24 cellular contexts compared by ENCODE assay signal in the genomic region with DNA sequence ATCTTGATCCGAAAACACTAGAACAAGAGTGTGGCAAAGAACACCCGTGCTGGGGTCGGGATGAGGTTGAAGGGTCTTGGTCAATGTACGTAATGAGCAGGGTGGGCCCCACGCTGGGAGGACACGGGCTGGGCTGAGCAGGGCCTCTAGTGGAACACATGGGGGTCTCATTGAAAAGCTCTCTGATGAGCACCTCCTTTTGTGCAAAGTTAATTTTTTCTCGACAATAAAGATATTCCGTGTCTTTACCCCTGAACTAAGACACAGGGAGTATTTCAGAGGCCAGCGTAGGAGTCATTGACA. TPM values are rescaled to one million over a fixed set of nuclear protein-coding genes. Genes with fewer than 3 reads are reported as not detected.
DNase-seq lines count a peak whose midpoint lies in the region; ATAC-seq, FAIRE-seq and TF ChIP-seq lines count a peak whose summit lies in the region.
"Had no signal": no experiment of that assay in that cellular context is flagged by ENCODE, and none has a peak within 500 bp of the region (broad histone marks: within the 10 kb centered on the region; RNA-seq: fewer than 3 reads in every experiment).

No MANE protein-coding gene starts in this region.

- H3K27ac ChIP-seq in K562 (ENCODE audit: extremely low read depth, low read depth, low read length) (no peak overlapping the region), neuronal stem cell (replicated peaks; ENCODE audit: low read length) (no peak overlapping the region)
- H3K27ac ChIP-seq: C4-2B had no signal

- H4K8ac ChIP-seq in neuronal stem cell (ENCODE audit: low read depth, low read length): no peak overlapping the region

- peak overlapping the region; percentile 75 for H3K23ac ChIP-seq in neuronal stem cell (ENCODE audit: low read depth, low read length, poor library complexity)

- CTCF ChIA-PET in K562 (lab: Yijun Ruan, JAX; ENCODE audit: low intra/inter-chr PET ratio): no interaction called here

- H3K4me2 ChIP-seq in K562 (ENCODE audit: insufficient read depth, low read length) (no peak overlapping the region), neuronal stem cell (ENCODE audit: insufficient read depth, low read length, poor library complexity, severe bottlenecking) (no peak overlapping the region)
- H3K4me2 ChIP-seq: GM23338 had no signal

- no peaks in the 10 kb centered on the region for H3K9me1 ChIP-seq in K562 (ENCODE audit: control insufficient read depth, insufficient read depth, low read length)

- no peaks in the 10 kb centered on the region for H3K4me1 Mint-ChIP-seq in activated naive CD8-positive, alpha-beta T cell treated with anti-CD3 and anti-CD28 coated beads for 36 hours
- no peaks in the 10 kb centered on the region for H3K4me1 Mint-ChIP-seq in activated naive CD8-positive, alpha-beta T cell treated with anti-CD3 and anti-CD28 coated beads, Interleukin-2, amount 50 U/mL, for 24 hours
- H3K4me1 Mint-ChIP-seq: GM23338 had no signal

- no peak overlapping the region for H3K18ac ChIP-seq in neuronal stem cell (ENCODE audit: low read length)

- WGBS in K562 (ENCODE audit: insufficient coverage, low coverage, missing lambda C conversion rate): 88% methylated on average over 9 of the region's 9 CpGs
- WGBS in neuronal stem cell (ENCODE audit: extremely low coverage in 2 of 2, insufficient read length in 2 of 2, insufficient replicate concordance in 1 of 2), 2 donors: no CpG with 5 or more reads among the region's 9 CpGs

- FAIRE-seq in K562 (lab: Jason Lieb, UNC): no peak
- FAIRE-seq: GM12891 had no signal

- H3K79me2 ChIP-seq in K562 (ENCODE audit: control insufficient read depth, insufficient read depth, low read length): no peaks in the 10 kb centered on the region

- TF ChIP-seq POLR2A in NB4 (IDR thresholded peaks at IDR 0.05; ENCODE audit: extremely low read depth, insufficient read length) (peak; percentile 10), K562 (conservative IDR thresholded peaks at IDR 0.05) (no peak)

- no peak for TF ChIP-seq EP300 in K562 (IDR thresholded peaks at IDR 0.05; ENCODE audit: low read length)

- intact Hi-C loops in K562 (cut with micrococcal nuclease): no loop called here

- H3K14ac ChIP-seq in neuronal stem cell (ENCODE audit: low read length): peak overlapping the region; percentile 14

- no peaks in the 10 kb centered on the region; the same call in 1 of the 2 replicates for H4K20me1 ChIP-seq in K562 (replicated peaks; ENCODE audit: control insufficient read depth, insufficient read depth, low read length)

- H3K27me3 ChIP-seq in K562 (ENCODE audit: control insufficient read depth in 2 of 2, insufficient read depth in 2 of 2, low read length in 2 of 2): no peaks in the 10 kb centered on the region
- no peaks in the 10 kb centered on the region for H3K27me3 ChIP-seq in neuronal stem cell (ENCODE audit: control insufficient read depth in 3 of 3, insufficient read depth in 3 of 3, low read depth in 1 of 3, low read length in 3 of 3)

- no peaks in the 10 kb centered on the region for H3K9me3 Mint-ChIP-seq in activated naive CD8-positive, alpha-beta T cell treated with anti-CD3 and anti-CD28 coated beads for 36 hours
- H3K9me3 Mint-ChIP-seq in activated naive CD8-positive, alpha-beta T cell treated with anti-CD3 and anti-CD28 coated beads, Interleukin-2, amount 50 U/mL, for 24 hours: no peaks in the 10 kb centered on the region
- H3K9me3 Mint-ChIP-seq: GM23338 had no signal

- in situ Hi-C loops in K562 (cut with MboI): no loop called here

- no peak for ATAC-seq in activated naive CD8-positive, alpha-beta T cell treated with anti-CD3 and anti-CD28 coated beads, Interleukin-2, amount 50 U/mL, for 24 hours
- ATAC-seq in K562: no peak
- ATAC-seq: GM23338 had no signal

- TF ChIP-seq CTCF in NB4 (IDR thresholded peaks at IDR 0.05; ENCODE audit: low read depth, low read length) (no peak), K562 (IDR thresholded peaks at IDR 0.05 in 2 of 3, conservative IDR thresholded peaks at IDR 0.05 in 1 of 3; ENCODE audit: insufficient read depth in 2 of 3, low read depth in 1 of 3, low read length in 3 of 3) (no peak)

- H3K4me1 ChIP-seq in K562 (replicated peaks in 1 of 2; ENCODE audit: control insufficient read depth in 2 of 2, insufficient read depth in 2 of 2, low read length in 2 of 2): peaks cover 0 to 17% of the 10 kb centered on the region in 2 experiments; a peak in 1 of 5 replicates
- H3K4me1 ChIP-seq in neuronal stem cell (ENCODE audit: control insufficient read depth in 2 of 2, insufficient read depth in 1 of 2, low read depth in 1 of 2, low read length in 2 of 2): no peaks in the 10 kb centered on the region

- TF ChIP-seq RAD21 in K562 (CRISPR knock-in tag; conservative IDR thresholded peaks at IDR 0.05 in 1 of 2, IDR thresholded peaks at IDR 0.05 in 1 of 2): no peak

- H3K9ac ChIP-seq in K562 (ENCODE audit: insufficient read depth in 1 of 2, low read depth in 2 of 2, low read length in 2 of 2) (no peak overlapping the region), neuronal stem cell (ENCODE audit: low read depth, low read length, poor library complexity) (peak overlapping the region; percentile 2)

- no peak overlapping the region for H3K4me3 ChIP-seq in NB4 (ENCODE audit: low read depth, low read length)
- no peak overlapping the region for H3K4me3 ChIP-seq in K562
- H3K4me3 ChIP-seq in neuronal stem cell (ENCODE audit: low read length in 2 of 2): no peak overlapping the region
- H3K4me3 ChIP-seq: GM23338 had no signal

- no TSS peak for BruUV-seq in K562 (replicated peaks; lab: Mats Ljungman, UMichigan)

- no peak overlapping the region for H3K4me3 Mint-ChIP-seq in activated naive CD8-positive, alpha-beta T cell treated with anti-CD3 and anti-CD28 coated beads for 36 hours
- H3K4me3 Mint-ChIP-seq in activated naive CD8-positive, alpha-beta T cell treated with anti-CD3 and anti-CD28 coated beads, Interleukin-2, amount 50 U/mL, for 24 hours: no peak overlapping the region
- H3K4me3 Mint-ChIP-seq: GM23338 had no signal

- H3K4ac ChIP-seq in neuronal stem cell (ENCODE audit: low read length): no peak overlapping the region

- H3K36me3 Mint-ChIP-seq in activated naive CD8-positive, alpha-beta T cell treated with anti-CD3 and anti-CD28 coated beads for 36 hours: peaks cover 10% of the 10 kb centered on the region
- peaks cover 14% of the 10 kb centered on the region for H3K36me3 Mint-ChIP-seq in activated naive CD8-positive, alpha-beta T cell treated with anti-CD3 and anti-CD28 coated beads, Interleukin-2, amount 50 U/mL, for 24 hours (ENCODE audit: low read depth)

- H3K36me3 ChIP-seq in K562 (ENCODE audit: control insufficient read depth, insufficient read depth, low read length): peaks cover 92% of the 10 kb centered on the region; the same call in 2 of the 3 replicates
- H3K36me3 ChIP-seq in neuronal stem cell (replicated peaks in 1 of 2; ENCODE audit: control insufficient read depth in 2 of 2, insufficient read depth in 2 of 2, low read length in 2 of 2): peaks cover 76 to 100% of the 10 kb centered on the region in 2 donors

- no peak overlapping the region for H2AK5ac ChIP-seq in neuronal stem cell (ENCODE audit: low read depth, low read length)

- peak overlapping the region; percentile 29 for H3K27ac Mint-ChIP-seq in activated naive CD8-positive, alpha-beta T cell treated with anti-CD3 and anti-CD28 coated beads for 36 hours
- H3K27ac Mint-ChIP-seq in activated naive CD8-positive, alpha-beta T cell treated with anti-CD3 and anti-CD28 coated beads, Interleukin-2, amount 50 U/mL, for 24 hours: no peak overlapping the region
- H3K27ac Mint-ChIP-seq: GM23338 had no signal

- H2BK12ac ChIP-seq in neuronal stem cell (ENCODE audit: low read length): no peak overlapping the region

- peaks cover 4% of the 10 kb centered on the region for H3K79me1 ChIP-seq in neuronal stem cell (ENCODE audit: low read depth, low read length)

- H2BK5ac ChIP-seq in neuronal stem cell (ENCODE audit: low read length): no peak overlapping the region

- POLR2A ChIA-PET in K562 (lab: Yijun Ruan, JAX): interaction anchor here (0.6 kb wide), 4 partner anchors 83 to 204 kb away, joined by 3 to 4 read pairs (median 3); no protein-coding TSS in a partner anchor

- no peak overlapping the region for H2AFZ ChIP-seq in K562 (ENCODE audit: low read depth, low read length)
- H2AFZ ChIP-seq in neuronal stem cell (ENCODE audit: low read length): no peak overlapping the region
- H2AFZ ChIP-seq: GM23338 had no signal

- H3K27me3 Mint-ChIP-seq in activated naive CD8-positive, alpha-beta T cell treated with anti-CD3 and anti-CD28 coated beads for 36 hours: no peaks in the 10 kb centered on the region
- no peaks in the 10 kb centered on the region for H3K27me3 Mint-ChIP-seq in activated naive CD8-positive, alpha-beta T cell treated with anti-CD3 and anti-CD28 coated beads, Interleukin-2, amount 50 U/mL, for 24 hours

- no peak overlapping the region for H4K91ac ChIP-seq in neuronal stem cell (ENCODE audit: low read depth, low read length, poor library complexity)

- no peaks in the 10 kb centered on the region for H3K9me3 ChIP-seq in K562 (replicated peaks; ENCODE audit: control insufficient read depth, insufficient read depth, low read depth, low read length)
- no peaks in the 10 kb centered on the region for H3K9me3 ChIP-seq in neuronal stem cell (replicated peaks in 1 of 2; ENCODE audit: control insufficient read depth in 2 of 2, insufficient read depth in 1 of 2, low read depth in 1 of 2, low read length in 2 of 2)

- H2BK15ac ChIP-seq in neuronal stem cell (ENCODE audit: low read length): no peak overlapping the region

- no peak overlapping the region for H2BK120ac ChIP-seq in neuronal stem cell (ENCODE audit: low read depth, low read length)

- DNase-seq in activated naive CD8-positive, alpha-beta T cell treated with anti-CD3 and anti-CD28 coated beads for 36 hours: no peak
- no peak for DNase-seq in activated naive CD8-positive, alpha-beta T cell treated with anti-CD3 and anti-CD28 coated beads, Interleukin-2, amount 50 U/mL, for 24 hours
- no peak for DNase-seq in NB4 (ENCODE audit: low read depth)
- no peak for DNase-seq in K562 (ENCODE audit: extremely low read depth in 1 of 4, low spot score in 3 of 4)
- DNase-seq in neuronal stem cell (ENCODE audit: low spot score): no peak
- no peak for DNase-seq in NCI-H446 (lab: John Stamatoyannopoulos, UW)
- DNase-seq in NCI-H510A treated with DMSO at 0.1 percent for 48 hours (lab: John Stamatoyannopoulos, UW): no peak
- DNase-seq in NCI-H510A (lab: John Stamatoyannopoulos, UW): no peak
- DNase-seq: AML-193, DMS79 treated with DMSO at 0.1 percent for 48 hours, HCEC 1CT, KG1, NCI-H1092 treated with DMSO at 0.1 percent for 48 hours, NCI-H1436 treated with DMSO at 0.1 percent for 48 hours, NCI-H2029, NCI-H226, NCI-H526, Right ventricle myocardium superior had no signal

RNA-seq across cellular contexts. Expression of a gene that starts 8.0 kb away (rescaled TPM):
- 10 to 100 TPM; 22.1 to 23.0 TPM for total RNA-seq in activated naive CD8-positive, alpha-beta T cell treated with anti-CD3 and anti-CD28 coated beads for 36 hours
- 22.3 and 45.1 TPM in 2 replicates for total RNA-seq in K562 (2011; cell fraction: chromatin; rRNA removed; ENCODE audit: low replicate concordance)
- total RNA-seq in K562 (2011; cell fraction: nucleolus; rRNA removed): 32.7 and 35.9 TPM in 2 replicates
- total RNA-seq in K562 (2011; cell fraction: nucleoplasm; rRNA removed): 26.6 and 29.1 TPM in 2 replicates
- total RNA-seq in K562 (2014; rRNA removed) (25.6 and 27.5 TPM in 2 replicates), K562 (2014; rRNA removed; fragmentation: Illumina TruSeq; extraction: Trizol) (6.4 and 7.5 TPM in 2 replicates), K562 (2015; rRNA removed; fragmentation: Illumina TruSeq; extraction: Trizol) (16.1 and 16.2 TPM in 2 replicates), K562 (2021) (16.9 and 19.8 TPM in 2 replicates)
- polyA plus RNA-seq in K562 (2011; rRNA removed) (16.4 and 17.2 TPM in 2 replicates), K562 (2014; fragmentation: Illumina TruSeq; extraction: Trizol) (13.2 and 21.3 TPM in 2 replicates), K562 (2014; fragmentation: Nextera tagmentation; extraction: Ambion mirVana) (under 1 TPM; 0.27 to 0.48 TPM), K562 (2014; rRNA removed) (20.3 and 25.2 TPM in 2 replicates)
- polyA plus RNA-seq in K562 (2011; cell fraction: cytosol; rRNA removed): 18.3 and 27.1 TPM in 2 replicates
- polyA plus RNA-seq in K562 (2011; cell fraction: nucleus; rRNA removed): 22.7 and 38.5 TPM in 2 replicates
- polyA plus RNA-seq in K562 (2012): 18.1 and 20.7 TPM in 2 replicates
- polyA minus RNA-seq in K562 (2011; rRNA and poly(A)+ RNA removed): 7.2 and 10.9 TPM in 2 replicates
- 9.7 and 10.8 TPM in 2 replicates for polyA minus RNA-seq in K562 (2011; cell fraction: cytosol; rRNA and poly(A)+ RNA removed)
- polyA minus RNA-seq in K562 (2011; cell fraction: nucleus; rRNA and poly(A)+ RNA removed): 10.2 and 12.7 TPM in 2 replicates
- 24.3 TPM for polyA plus RNA-seq in neuronal stem cell (2013, experiment 1 of 2)
- 26.2 TPM for polyA plus RNA-seq in neuronal stem cell (2013, experiment 2 of 2)

RNA-seq across cellular contexts. Expression of a gene that starts 20.3 kb away (rescaled TPM):
- total RNA-seq in activated naive CD8-positive, alpha-beta T cell treated with anti-CD3 and anti-CD28 coated beads for 36 hours: 10 to 100 TPM; 19.4 to 21.5 TPM
- 98.5 and 154 TPM in 2 replicates for total RNA-seq in K562 (2011; cell fraction: chromatin; rRNA removed; ENCODE audit: low replicate concordance)
- total RNA-seq in K562 (2011; cell fraction: nucleolus; rRNA removed): 72.6 and 96.6 TPM in 2 replicates
- 78.2 and 78.3 TPM in 2 replicates for total RNA-seq in K562 (2011; cell fraction: nucleoplasm; rRNA removed)
- total RNA-seq in K562 (2014; rRNA removed) (14.6 and 21.3 TPM in 2 replicates), K562 (2014; rRNA removed; fragmentation: Illumina TruSeq; extraction: Trizol) (8.6 TPM in 2 replicates), K562 (2015; rRNA removed; fragmentation: Illumina TruSeq; extraction: Trizol) (15.6 and 15.7 TPM in 2 replicates), K562 (2021) (23.4 and 23.5 TPM in 2 replicates)
- polyA plus RNA-seq in K562 (2011; rRNA removed) (15.3 and 21.6 TPM in 2 replicates), K562 (2014; fragmentation: Illumina TruSeq; extraction: Trizol) (13.7 and 15.3 TPM in 2 replicates), K562 (2014; fragmentation: Nextera tagmentation; extraction: Ambion mirVana) (1 to 10 TPM; 1.8 to 2.1 TPM), K562 (2014; rRNA removed) (15.4 and 18.2 TPM in 2 replicates)
- 16.0 and 17.4 TPM in 2 replicates for polyA plus RNA-seq in K562 (2011; cell fraction: cytosol; rRNA removed)
- polyA plus RNA-seq in K562 (2011; cell fraction: nucleus; rRNA removed): 117 and 121 TPM in 2 replicates
- polyA plus RNA-seq in K562 (2012): 22.0 and 30.6 TPM in 2 replicates
- polyA minus RNA-seq in K562 (2011; rRNA and poly(A)+ RNA removed): 9.2 and 14.3 TPM in 2 replicates
- 6.6 and 8.9 TPM in 2 replicates for polyA minus RNA-seq in K562 (2011; cell fraction: cytosol; rRNA and poly(A)+ RNA removed)
- 11.7 and 17.9 TPM in 2 replicates for polyA minus RNA-seq in K562 (2011; cell fraction: nucleus; rRNA and poly(A)+ RNA removed)
- polyA plus RNA-seq in neuronal stem cell (2013, experiment 1 of 2): 25.6 TPM
- polyA plus RNA-seq in neuronal stem cell (2013, experiment 2 of 2): 24.1 TPM

RNA-seq across cellular contexts. Expression of a gene that starts 22.3 kb away (rescaled TPM):
- total RNA-seq in activated naive CD8-positive, alpha-beta T cell treated with anti-CD3 and anti-CD28 coated beads for 36 hours: not detected
- total RNA-seq in K562 (2011; cell fraction: chromatin; rRNA removed; ENCODE audit: low replicate concordance): not detected in 2 replicates
- total RNA-seq in K562 (2011; cell fraction: nucleolus; rRNA removed): not detected in 2 replicates
- total RNA-seq in K562 (2011; cell fraction: nucleoplasm; rRNA removed): not detected in 2 replicates
- not detected in 2 replicates for total RNA-seq in K562 (2014; rRNA removed)
- total RNA-seq in K562 (2014; rRNA removed; fragmentation: Illumina TruSeq; extraction: Trizol): not detected in 2 replicates
- total RNA-seq in K562 (2015; rRNA removed; fragmentation: Illumina TruSeq; extraction: Trizol): not detected in 2 replicates
- total RNA-seq in K562 (2021): not detected in 2 replicates
- not detected in 2 replicates for polyA plus RNA-seq in K562 (2011; rRNA removed)
- not detected in 2 replicates for polyA plus RNA-seq in K562 (2011; cell fraction: cytosol; rRNA removed)
- polyA plus RNA-seq in K562 (2011; cell fraction: nucleus; rRNA removed): not detected in 2 replicates
- not detected in 2 replicates for polyA plus RNA-seq in K562 (2012)
- not detected in 2 replicates for polyA plus RNA-seq in K562 (2014; fragmentation: Illumina TruSeq; extraction: Trizol)
- polyA plus RNA-seq in K562 (2014; fragmentation: Nextera tagmentation; extraction: Ambion mirVana): not detected
- polyA plus RNA-seq in K562 (2014; rRNA removed): not detected in 2 replicates
- polyA minus RNA-seq in K562 (2011; rRNA and poly(A)+ RNA removed): not detected in 2 replicates
- polyA minus RNA-seq in K562 (2011; cell fraction: cytosol; rRNA and poly(A)+ RNA removed): not detected in 2 replicates
- not detected in 2 replicates for polyA minus RNA-seq in K562 (2011; cell fraction: nucleus; rRNA and poly(A)+ RNA removed)
- not detected for polyA plus RNA-seq in neuronal stem cell (2013, experiment 1 of 2)
- not detected for polyA plus RNA-seq in neuronal stem cell (2013, experiment 2 of 2)
- total RNA-seq: A172, Right ventricle myocardium superior, SK-MEL-5 had no signal
- polyA plus RNA-seq: AG04450, GM23338 had no signal
